Comparison of ENCODE assay signal across 17 cellular contexts in the genomic region with DNA sequence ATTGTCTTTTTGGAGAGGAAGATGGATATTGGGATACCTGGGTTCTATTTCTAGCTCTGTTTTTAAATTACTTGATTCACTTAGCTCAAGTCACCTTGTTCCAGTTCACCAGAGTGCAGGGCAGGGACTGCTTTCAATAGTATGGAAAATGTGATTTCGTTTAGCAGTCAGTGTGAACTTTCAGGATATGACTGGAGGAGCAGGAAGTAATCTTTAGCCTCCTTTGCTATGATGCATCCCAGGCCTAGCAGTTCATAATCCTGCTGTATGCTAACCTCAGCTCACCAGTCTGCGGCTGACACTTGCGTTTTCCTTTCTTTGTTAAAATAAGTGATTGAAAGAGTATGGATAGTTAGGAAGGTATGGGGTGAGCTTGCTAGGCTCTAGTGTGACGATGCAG.
DNase-seq lines count a peak whose midpoint lies in the region; ATAC-seq and TF ChIP-seq lines count a peak whose summit lies in the region.
"Had no signal": no experiment of that assay in that cellular context is flagged by ENCODE, and none has a peak within 500 bp of the region (broad histone marks: within the 10 kb centered on the region; RNA-seq: fewer than 3 reads in every experiment).

No MANE protein-coding gene starts in this region.

- H3K4me3 ChIP-seq in right atrium auricular region = no peak overlapping the region
- H3K4me3 ChIP-seq in skeletal muscle tissue (ENCODE audit: low read length in 3 of 3) = no peak overlapping the region
- H3K4me3 ChIP-seq: HAP-1, K562 had no signal

- H3K27me3 ChIP-seq in right atrium auricular region = no peaks in the 10 kb centered on the region
- H3K27me3 ChIP-seq in skeletal muscle tissue (ENCODE audit: control insufficient read depth in 3 of 3, insufficient read depth in 3 of 3, low read length in 3 of 3) = no peaks in the 10 kb centered on the region

- peaks cover 0 to 23% of the 10 kb centered on the region in 2 donors for H3K4me1 ChIP-seq in right atrium auricular region
- H3K4me1 ChIP-seq in skeletal muscle tissue (ENCODE audit: control insufficient read depth in 3 of 3, insufficient read depth in 3 of 3, low read length in 3 of 3) = peaks cover 9 to 24% (median 14%) of the 10 kb centered on the region in 3 donors
- H3K4me1 ChIP-seq: HAP-1 had no signal

- DNase-seq in left ventricle myocardium superior (no peak), right atrium auricular region (ENCODE audit: low spot score) (no peak), RKO (ENCODE audit: low spot score) (peak; percentile 15), iris pigment epithelial cell (ENCODE audit: low read depth) (peak; percentile 38), Calu3 (no peak), CD14-positive monocyte (ENCODE audit: low spot score) (no peak)
- DNase-seq: Caco-2; CD4-positive, CD25-positive, alpha-beta regulatory T cell; NCI-H1930; NCI-H2171; NCI-H446; NK-92 treated with Interleukin-12 subunit alpha and Interleukin-12 subunit beta, amount 100 ng/mL, for 24 hours had no signal

- H3K9me3 ChIP-seq in right atrium auricular region = no peaks in the 10 kb centered on the region
- no peaks in the 10 kb centered on the region for H3K9me3 ChIP-seq in skeletal muscle tissue (ENCODE audit: control insufficient read depth in 3 of 3, low read length in 3 of 3)
- H3K9me3 ChIP-seq: Caco-2, HAP-1 had no signal

- H3K27me3 Mint-ChIP-seq in Calu3 (ENCODE audit: unreplicated experiment) = no peaks in the 10 kb centered on the region
- no peaks in the 10 kb centered on the region for H3K27me3 Mint-ChIP-seq in CD14-positive monocyte (ENCODE audit: low read depth in 3 of 3)
- H3K27me3 Mint-ChIP-seq: CD4-positive, CD25-positive, alpha-beta regulatory T cell had no signal

- H3K4me3 Mint-ChIP-seq in Calu3 (ENCODE audit: low read depth, unreplicated experiment) (no peak overlapping the region), CD14-positive monocyte (no peak overlapping the region)
- H3K4me3 Mint-ChIP-seq: CD4-positive, CD25-positive, alpha-beta regulatory T cell had no signal

- H3K27ac ChIP-seq in right atrium auricular region (peak overlapping the region in 1 of 2 donors; percentile 52), skeletal muscle tissue (ENCODE audit: low read depth, low read length) (peak overlapping the region; percentile 26)
- H3K27ac ChIP-seq: HL-60 had no signal

- H3K36me3 Mint-ChIP-seq in Calu3 (ENCODE audit: insufficient read depth, unreplicated experiment) (peaks cover 13% of the 10 kb centered on the region), CD14-positive monocyte (peaks cover 55 to 58% of the 10 kb centered on the region in 2 donors)

- TF ChIP-seq CTCF in right atrium auricular region (IDR thresholded peaks at IDR 0.05) (no peak), Calu3 (IDR thresholded peaks at IDR 0.05; ENCODE audit: unreplicated experiment) (no peak), CD14-positive monocyte (IDR thresholded peaks at IDR 0.05) (no peak)

- H3K36me3 ChIP-seq in right atrium auricular region = no peaks in the 10 kb centered on the region
- H3K36me3 ChIP-seq in skeletal muscle tissue (ENCODE audit: control insufficient read depth in 3 of 3, insufficient read depth in 3 of 3, low read length in 3 of 3) = no peaks in the 10 kb centered on the region
- H3K36me3 ChIP-seq: HAP-1 had no signal

- H3K9me3 Mint-ChIP-seq in Calu3 (ENCODE audit: low read depth, unreplicated experiment) (no peaks in the 10 kb centered on the region), CD14-positive monocyte (no peaks in the 10 kb centered on the region)
- H3K9me3 Mint-ChIP-seq: CD4-positive, CD25-positive, alpha-beta regulatory T cell had no signal

- intact Hi-C loops in left ventricle myocardium superior (cut with micrococcal nuclease) = no loop called here
- intact Hi-C loops in Calu3 (cut with micrococcal nuclease; ENCODE audit: unreplicated experiment) = no loop called here
- intact Hi-C loops in CD14-positive monocyte (cut with micrococcal nuclease) = no loop called here

- CTCF ChIA-PET in Calu3 (lab: Charles Lee) = interaction anchor here (1.2 to 1.3 kb wide), 2 partner anchors 18 to 26 kb away, joined by 3 to 5 read pairs; no protein-coding TSS in a partner anchor

- peaks cover 32% of the 10 kb centered on the region for H3K4me1 Mint-ChIP-seq in Calu3 (ENCODE audit: low read depth, unreplicated experiment)
- peaks cover 41% of the 10 kb centered on the region for H3K4me1 Mint-ChIP-seq in CD14-positive monocyte

- ATAC-seq in left ventricle myocardium superior (peak; percentile 20), HG03432 (IDR thresholded peaks at IDR 0.05; ENCODE audit: unreplicated experiment) (no peak)
- ATAC-seq: K562 had no signal

- no TSS peak for BruUV-seq in Calu3 (replicated peaks; lab: Mats Ljungman, UMichigan)

- H3K27ac Mint-ChIP-seq in Calu3 (ENCODE audit: unreplicated experiment) = no peak overlapping the region
- H3K27ac Mint-ChIP-seq in CD14-positive monocyte = no peak overlapping the region

- no peak overlapping the region for H3K9ac ChIP-seq in skeletal muscle tissue (ENCODE audit: low read depth in 1 of 3, low read length in 3 of 3)

Comparison
In these comparisons a context has a peak if more than half of its experiments do, and no peak if none do; other contexts are left out.
1. DNase-seq: peak in RKO (single experiment) and iris pigment epithelial cell (single experiment); none in left ventricle myocardium superior (single experiment), right atrium auricular region (single experiment), Calu3 (single experiment) and CD14-positive monocyte (single experiment).